ENCODE assay signal across 8 cellular contexts in genomic region chr17:50295021-50295420, GRCh38. TPM values are rescaled to one million over a fixed set of nuclear protein-coding genes. Genes with fewer than 3 reads are reported as not detected.
"Had no signal": no experiment of that assay in that cellular context is flagged by ENCODE, and none has a peak within 500 bp of the region (broad histone marks: within the 10 kb centered on the region; RNA-seq: fewer than 3 reads in every experiment).

No MANE protein-coding gene starts in this region.

- H3K4me3 ChIP-seq: GM23338 had no signal

- ATAC-seq: GM23338 had no signal

- H3K9me3 Mint-ChIP-seq: GM23338, H9, IgD-negative memory B cell had no signal

- FAIRE-seq: H1, H54 had no signal

- H3K27ac ChIP-seq: KMS-11 had no signal

- H3K4me2 ChIP-seq: GM23338, KMS-11 had no signal

- H3K36me3 Mint-ChIP-seq: IgD-negative memory B cell had no signal

- DNase-seq: H9, HCEC 1CT, KBM-7 had no signal

- H3K9ac ChIP-seq: KMS-11 had no signal

- H3K27ac Mint-ChIP-seq: IgD-negative memory B cell had no signal

- H3K4me3 Mint-ChIP-seq: GM23338, H9, IgD-negative memory B cell had no signal

RNA-seq across cellular contexts. Expression of gene TMEM92, which starts 20.8 kb away (rescaled TPM):
- polyA plus RNA-seq: IgD-negative memory B cell had no signal
